In genomic region chr20:33664085-33664761, GRCh38 we compare ENCODE assay signal across 8 cellular contexts. TPM values are rescaled to one million over a fixed set of nuclear protein-coding genes. Genes with fewer than 3 reads are reported as not detected.
DNase-seq lines count a peak whose midpoint lies in the region; ATAC-seq, FAIRE-seq and TF ChIP-seq lines count a peak whose summit lies in the region.

No MANE protein-coding gene starts in this region.

- CTCF ChIA-PET in OCI-LY7 (lab: Charles Lee; ENCODE audit: unreplicated experiment), result interaction anchor here (0.7 kb wide), 1 partner anchor 11 kb away, joined by 3 read pairs; no protein-coding TSS in a partner anchor

- H3K36me3 Mint-ChIP-seq in endothelial cell (ENCODE audit: low read depth, unreplicated experiment) (peaks cover 6% of the 10 kb centered on the region), progenitor cell of endocrine pancreas (ENCODE audit: insufficient read depth) (peaks cover 10% of the 10 kb centered on the region)

- H3K27me3 Mint-ChIP-seq in endothelial cell (ENCODE audit: unreplicated experiment), result peaks cover 31% of the 10 kb centered on the region
- peaks cover 3% of the 10 kb centered on the region for H3K27me3 Mint-ChIP-seq in progenitor cell of endocrine pancreas

- peak overlapping the region; percentile 72 for H3K4me3 ChIP-seq in OCI-LY7 (ENCODE audit: low read depth, low read length, poor library complexity, severe bottlenecking)

- H3K27ac Mint-ChIP-seq in endothelial cell (ENCODE audit: unreplicated experiment) (no peak overlapping the region), progenitor cell of endocrine pancreas (peak overlapping the region; percentile 50)

- H3K4me2 ChIP-seq in OCI-LY7 (ENCODE audit: low read length), result peak overlapping the region; percentile 85

- H3K79me2 ChIP-seq in OCI-LY7 (ENCODE audit: insufficient read depth, low read depth, low read length), result peaks cover 5% of the 10 kb centered on the region; the same call in 1 of the 2 replicates

- peaks cover 16% of the 10 kb centered on the region; the same call in 1 of the 2 replicates for H3K36me3 ChIP-seq in OCI-LY7 (ENCODE audit: insufficient read depth, low read length)

- POLR2A ChIA-PET in OCI-LY7 (lab: Charles Lee), result interaction anchor here (0.5 to 2.1 kb wide), 9 partner anchors 13 to 926 kb away, joined by 3 to 6 read pairs (median 3); partner anchors contain the start of gene E2F1

- H3K9me2 ChIP-seq in OCI-LY7 (ENCODE audit: insufficient read depth, low read length), result no peaks in the 10 kb centered on the region

- peak overlapping the region; percentile 66 for H3K27ac ChIP-seq in OCI-LY7 (ENCODE audit: low read depth, low read length, poor library complexity, severe bottlenecking)

- H3K4me3 Mint-ChIP-seq in endothelial cell (ENCODE audit: unreplicated experiment), result peak overlapping the region; percentile 65
- peak overlapping the region; percentile 85 for H3K4me3 Mint-ChIP-seq in progenitor cell of endocrine pancreas (ENCODE audit: low read depth)

- H3K9me3 ChIP-seq in OCI-LY7 (ENCODE audit: low read length), result no peaks in the 10 kb centered on the region

- DNase-seq in D341Med (ENCODE audit: low spot score), result peak; percentile 47
- DNase-seq in OCI-LY7 (ENCODE audit: low spot score), result no peak
- no peak for DNase-seq in endothelial cell (ENCODE audit: low spot score)
- no peak for DNase-seq in progenitor cell of endocrine pancreas (ENCODE audit: low spot score, unreplicated experiment)
- no peak for DNase-seq in NCI-H2029 (lab: John Stamatoyannopoulos, UW)
- no peak for DNase-seq in D721Med (ENCODE audit: insufficient read length, low spot score)
- no peak for DNase-seq in central memory CD4-positive, alpha-beta T cell

- H3K4me1 ChIP-seq in OCI-LY7 (ENCODE audit: insufficient read depth, low read length, poor library complexity, severe bottlenecking), result peaks cover 50% of the 10 kb centered on the region

- peaks cover 18% of the 10 kb centered on the region for H3K4me1 Mint-ChIP-seq in endothelial cell (ENCODE audit: unreplicated experiment)
- H3K4me1 Mint-ChIP-seq in progenitor cell of endocrine pancreas (ENCODE audit: low read depth), result peaks cover 11% of the 10 kb centered on the region

- TF ChIP-seq CTCF in OCI-LY7 (conservative IDR thresholded peaks at IDR 0.05; ENCODE audit: low read length), result no peak
- no peak for TF ChIP-seq CTCF in endothelial cell (IDR thresholded peaks at IDR 0.05; ENCODE audit: unreplicated experiment)
- TF ChIP-seq CTCF in progenitor cell of endocrine pancreas (IDR thresholded peaks at IDR 0.05; ENCODE audit: unreplicated experiment), result no peak
- TF ChIP-seq CTCF in D721Med (IDR thresholded peaks at IDR 0.05; ENCODE audit: insufficient read depth, missing control alignments), result no peak

- no TSS peak for BruUV-seq in OCI-LY7 (replicated peaks; lab: Mats Ljungman, UMichigan)

- intact Hi-C loops in OCI-LY7 (cut with micrococcal nuclease; ENCODE audit: unreplicated experiment), result no loop called here

- no peak for ATAC-seq in HG03520 (IDR thresholded peaks at IDR 0.05; ENCODE audit: unreplicated experiment)

- FAIRE-seq in D721Med (lab: Jason Lieb, UNC), result no peak

- H4K20me1 ChIP-seq in OCI-LY7 (ENCODE audit: insufficient read depth, low read length), result 0 out of 2 replicates have a peak, but pooled peaks cover 5% of the 10 kb centered on the region

- H3K9me3 Mint-ChIP-seq in endothelial cell (ENCODE audit: unreplicated experiment) (no peaks in the 10 kb centered on the region), progenitor cell of endocrine pancreas (ENCODE audit: low read depth) (no peaks in the 10 kb centered on the region)

- peak overlapping the region; percentile 65 for H2AFZ ChIP-seq in OCI-LY7 (ENCODE audit: low read length)

RNA-seq across cellular contexts. Expression of gene C20orf144, which starts 2.1 kb away (rescaled TPM):
- total RNA-seq in OCI-LY7 (2014; rRNA removed; shearing (Covaris generic)), result 0.18 and 0.44 TPM in 2 replicates
- total RNA-seq in OCI-LY7 (2022) (0.31 and 0.42 TPM in 2 replicates), endothelial cell (ENCODE audit: unreplicated experiment) (not detected), progenitor cell of endocrine pancreas (0.27 TPM in 1 of 2 replicates, not detected in the other)

RNA-seq across cellular contexts. Expression of gene ACTL10, which starts 2.5 kb away (rescaled TPM):
- total RNA-seq in OCI-LY7 (2014; rRNA removed; shearing (Covaris generic)), result 7.4 and 11.7 TPM in 2 replicates
- total RNA-seq in OCI-LY7 (2022) (5.1 and 5.6 TPM in 2 replicates), endothelial cell (ENCODE audit: unreplicated experiment) (not detected), progenitor cell of endocrine pancreas (0.36 and 0.38 TPM in 2 replicates)

RNA-seq across cellular contexts. Expression of gene NECAB3, which starts 10.0 kb away (rescaled TPM):
- 48.2 and 62.4 TPM in 2 replicates for total RNA-seq in OCI-LY7 (2014; rRNA removed; shearing (Covaris generic))
- 71.3 and 79.4 TPM in 2 replicates for total RNA-seq in OCI-LY7 (2022)
- total RNA-seq in endothelial cell (ENCODE audit: unreplicated experiment), result 9.8 TPM
- total RNA-seq in progenitor cell of endocrine pancreas, result 68.3 and 74.6 TPM in 2 replicates

RNA-seq across cellular contexts. Expression of gene E2F1, which starts 22.0 kb away (rescaled TPM):
- 128 and 135 TPM in 2 replicates for total RNA-seq in OCI-LY7 (2014; rRNA removed; shearing (Covaris generic))
- total RNA-seq in OCI-LY7 (2022) (148 and 168 TPM in 2 replicates), endothelial cell (ENCODE audit: unreplicated experiment) (6.7 TPM), progenitor cell of endocrine pancreas (26.2 and 26.5 TPM in 2 replicates)

RNA-seq across cellular contexts. Expression of gene PXMP4, which starts 55.9 kb away (rescaled TPM):
- total RNA-seq in OCI-LY7 (2014; rRNA removed; shearing (Covaris generic)), result 3.1 and 4.2 TPM in 2 replicates
- total RNA-seq in OCI-LY7 (2022), result 7.8 and 8.2 TPM in 2 replicates
- 6.0 TPM for total RNA-seq in endothelial cell (ENCODE audit: unreplicated experiment)
- total RNA-seq in progenitor cell of endocrine pancreas, result 5.0 and 6.1 TPM in 2 replicates
